1 cellular context compared by ENCODE assay signal in genomic region chr3:133490468-133491351, GRCh38.
TF ChIP-seq lines count a peak whose summit lies in the region.

No MANE protein-coding gene starts in this region.

TF ChIP-seq in GM12878, 131 proteins besides CTCF, POLR2A, EP300 and RAD21 (continued from another document):
- TF ChIP-seq USF2 (IDR thresholded peaks at IDR 0.05; ENCODE audit: borderline replicate concordance, low read depth, low read length): no peak
- TF ChIP-seq SMC3 (IDR thresholded peaks at IDR 0.05; ENCODE audit: borderline replicate concordance, low read length): peak; percentile 23; the same call in 1 of the 2 replicates
- peak; percentile 94; the same call in 1 of the 2 replicates for TF ChIP-seq ZBED1 (IDR thresholded peaks at IDR 0.05; ENCODE audit: borderline replicate concordance)
- peak; percentile 70 for TF ChIP-seq BCL3 (IDR thresholded peaks at IDR 0.05; ENCODE audit: borderline replicate concordance, insufficient read depth, low read depth, low read length, poor library complexity, severe bottlenecking)
- TF ChIP-seq EED (IDR thresholded peaks at IDR 0.05; ENCODE audit: low read depth): peak; percentile 82
- no peak for TF ChIP-seq MYC (IDR thresholded peaks at IDR 0.05; ENCODE audit: insufficient read depth, insufficient read length, insufficient replicate concordance, low read length, severe bottlenecking)
- peak; percentile 98 for TF ChIP-seq PAX5 (IDR thresholded peaks at IDR 0.05; ENCODE audit: borderline replicate concordance, low read depth, low read length)
- TF ChIP-seq TCF12 (IDR thresholded peaks at IDR 0.05; ENCODE audit: low read depth, low read length): peak; percentile 100
- TF ChIP-seq SIN3A (IDR thresholded peaks at IDR 0.05; ENCODE audit: low read depth, low read length): no peak
- peak; percentile 52; the same call in 1 of the 2 replicates for TF ChIP-seq JUNB (IDR thresholded peaks at IDR 0.05)
- TF ChIP-seq TAF1 (IDR thresholded peaks at IDR 0.05; ENCODE audit: borderline replicate concordance, low read depth, low read length): peak; percentile 77; the same call in 1 of the 2 replicates
- TF ChIP-seq NRF1 (conservative IDR thresholded peaks at IDR 0.05; ENCODE audit: low read depth, low read length): no peak
- peak; percentile 80; the same call in 1 of the 2 replicates for TF ChIP-seq IRF4 (IDR thresholded peaks at IDR 0.05; ENCODE audit: low read depth, low read length)
- no peak for TF ChIP-seq MXI1 (IDR thresholded peaks at IDR 0.05; ENCODE audit: low read depth, low read length)
- no peak for TF ChIP-seq NR2C2 (IDR thresholded peaks at IDR 0.05; ENCODE audit: borderline replicate concordance, control insufficient read depth, insufficient read length, low read depth)
- peak; percentile 72 to 75 for TF ChIP-seq IKZF2 (IDR thresholded peaks at IDR 0.05)
